12 cellular contexts compared by ENCODE assay signal in the genomic region with DNA sequence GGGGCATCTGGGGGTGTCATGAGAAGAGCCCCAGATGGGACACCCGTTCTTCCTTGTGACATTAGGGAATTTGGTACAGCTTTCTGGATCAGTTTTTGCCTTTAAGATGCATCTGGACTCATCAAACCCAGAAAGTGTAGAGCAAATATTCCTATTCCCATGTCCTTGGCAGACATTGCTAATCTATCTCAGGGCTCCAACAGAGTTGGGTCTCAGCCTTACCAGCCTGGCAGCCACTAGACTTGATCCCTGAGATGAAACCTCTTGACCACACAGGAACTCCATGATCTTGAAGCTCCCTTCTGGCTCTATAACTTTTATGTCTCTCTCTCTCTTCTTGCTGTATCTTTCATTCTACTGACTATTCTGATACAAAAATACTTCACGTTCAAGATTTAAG. TPM values are rescaled to one million over a fixed set of nuclear protein-coding genes. Genes with fewer than 3 reads are reported as not detected.
A peak's percentile ranks its signal among the peaks of the same experiment; 100 is the strongest.
DNase-seq lines count a peak whose midpoint lies in the region; ATAC-seq and TF ChIP-seq lines count a peak whose summit lies in the region.
"Had no signal": no experiment of that assay in that cellular context is flagged by ENCODE, and none has a peak within 500 bp of the region (broad histone marks: within the 10 kb centered on the region; RNA-seq: fewer than 3 reads in every experiment).

No MANE protein-coding gene starts in this region.

- peaks cover 0 to 4% (median 0%) of the 10 kb centered on the region in 5 donors for H3K36me3 Mint-ChIP-seq in naive thymus-derived CD4-positive, alpha-beta T cell

- intact Hi-C loops in left ventricle myocardium inferior (cut with micrococcal nuclease) (loop anchor here (2.0 kb wide), 1 partner anchor 99 kb away; a partner anchor contains a TSS), cardiac septum (cut with DNase I) (loop anchor here (5.0 kb wide), 2 partner anchors 33 to 72 kb away; no protein-coding TSS in a partner anchor), vagina (cut with DNase I) (loop anchor here (2.0 to 5.0 kb wide), 3 partner anchors 31 to 97 kb away; a partner anchor contains a TSS)
- intact Hi-C loops in naive thymus-derived CD4-positive, alpha-beta T cell (cut with micrococcal nuclease), result no loop called here

- H3K36me3 ChIP-seq in left ventricle myocardium inferior (no peaks in the 10 kb centered on the region), parathyroid adenoma (ENCODE audit: control insufficient read depth, insufficient read depth, low read length) (no peaks in the 10 kb centered on the region), vagina (no peaks in the 10 kb centered on the region)
- H3K36me3 ChIP-seq in naive thymus-derived CD4-positive, alpha-beta T cell (ENCODE audit: control insufficient read depth in 2 of 3, insufficient read depth in 3 of 3, low read length in 3 of 3), result no peaks in the 10 kb centered on the region

- no peak overlapping the region for H2AFZ ChIP-seq in parathyroid adenoma

- TF ChIP-seq POLR2A in vagina (IDR thresholded peaks at IDR 0.05), result no peak

- H3K27me3 Mint-ChIP-seq in naive thymus-derived CD4-positive, alpha-beta T cell, result no peaks in the 10 kb centered on the region

- no peak for ATAC-seq in GM18861 (IDR thresholded peaks at IDR 0.05; ENCODE audit: unreplicated experiment)
- ATAC-seq in naive thymus-derived CD4-positive, alpha-beta T cell, result no peak

- CTCF ChIA-PET in naive thymus-derived CD4-positive, alpha-beta T cell (lab: Charles Lee), result no interaction called here

- H3K27ac ChIP-seq in left ventricle myocardium inferior (replicated peaks), result peak overlapping the region; percentile 95
- peak overlapping the region; percentile 55 for H3K27ac ChIP-seq in parathyroid adenoma
- peak overlapping the region; percentile 97 for H3K27ac ChIP-seq in vagina
- H3K27ac ChIP-seq in naive thymus-derived CD4-positive, alpha-beta T cell (ENCODE audit: low read depth, low read length), result no peak overlapping the region
- H3K27ac ChIP-seq: HL-60 had no signal

- H3K4me1 ChIP-seq in left ventricle myocardium inferior (peaks cover 100% of the 10 kb centered on the region), parathyroid adenoma (peaks cover 18% of the 10 kb centered on the region), vagina (peaks cover 98% of the 10 kb centered on the region)
- no peaks in the 10 kb centered on the region for H3K4me1 ChIP-seq in naive thymus-derived CD4-positive, alpha-beta T cell (ENCODE audit: control insufficient read depth in 2 of 2, insufficient read depth in 2 of 2, low read length in 2 of 2)

- no peak overlapping the region for H3K4me3 Mint-ChIP-seq in naive thymus-derived CD4-positive, alpha-beta T cell

- H3K4me1 Mint-ChIP-seq in naive thymus-derived CD4-positive, alpha-beta T cell, result peaks cover 10 to 46% (median 38%) of the 10 kb centered on the region in 7 donors

- no peak overlapping the region for H3K4me2 ChIP-seq in parathyroid adenoma (ENCODE audit: low read length)

- H3K9me3 ChIP-seq in left ventricle myocardium inferior (replicated peaks), result no peaks in the 10 kb centered on the region
- H3K9me3 ChIP-seq in parathyroid adenoma (ENCODE audit: control insufficient read depth, low read length), result no peaks in the 10 kb centered on the region
- H3K9me3 ChIP-seq in vagina, result no peaks in the 10 kb centered on the region
- H3K9me3 ChIP-seq in naive thymus-derived CD4-positive, alpha-beta T cell (ENCODE audit: control insufficient read depth in 2 of 3, low read length in 3 of 3), result no peaks in the 10 kb centered on the region

- H3K4me3 ChIP-seq in left ventricle myocardium inferior (no peak overlapping the region), parathyroid adenoma (ENCODE audit: low read depth, low read length) (no peak overlapping the region), vagina (no peak overlapping the region)
- H3K4me3 ChIP-seq in naive thymus-derived CD4-positive, alpha-beta T cell (ENCODE audit: low read length), result no peak overlapping the region

- H3K27me3 ChIP-seq in left ventricle myocardium inferior (ENCODE audit: low read depth), result no peaks in the 10 kb centered on the region
- no peaks in the 10 kb centered on the region for H3K27me3 ChIP-seq in parathyroid adenoma (ENCODE audit: control insufficient read depth, insufficient read depth, low read length)
- no peaks in the 10 kb centered on the region for H3K27me3 ChIP-seq in vagina
- H3K27me3 ChIP-seq in naive thymus-derived CD4-positive, alpha-beta T cell (ENCODE audit: control insufficient read depth in 2 of 2, insufficient read depth in 2 of 2, low read length in 2 of 2), result no peaks in the 10 kb centered on the region

- H3K9me3 Mint-ChIP-seq in naive thymus-derived CD4-positive, alpha-beta T cell, result no peaks in the 10 kb centered on the region

- POLR2A ChIA-PET in naive thymus-derived CD4-positive, alpha-beta T cell (lab: Charles Lee), result no interaction called here

- H3K27ac Mint-ChIP-seq in naive thymus-derived CD4-positive, alpha-beta T cell, result no peak overlapping the region

- H3K79me2 ChIP-seq in parathyroid adenoma, result peaks cover 5% of the 10 kb centered on the region

- no peak for TF ChIP-seq CTCF in left ventricle myocardium inferior (IDR thresholded peaks at IDR 0.05; ENCODE audit: borderline replicate concordance)
- TF ChIP-seq CTCF in parathyroid adenoma (IDR thresholded peaks at IDR 0.05), result no peak
- TF ChIP-seq CTCF in vagina (IDR thresholded peaks at IDR 0.05), result no peak

- DNase-seq in left ventricle myocardium inferior (no peak), cardiac septum (ENCODE audit: low spot score) (no peak), fibroblast of gingiva (ENCODE audit: low read depth) (peak; percentile 52), vagina (ENCODE audit: extremely low spot score in 2 of 2) (no peak)
- no peak for DNase-seq in stimulated activated CD4-positive, alpha-beta T cell treated with anti-CD3 and anti-CD28 coated beads, Interleukin-4, amount 100 ng/mL, for 24 hours
- DNase-seq in naive thymus-derived CD4-positive, alpha-beta T cell, result no peak
- DNase-seq: activated CD4-positive, CD25-positive, alpha-beta regulatory T cell; DMS153; SIG-M5 had no signal

- H3K9ac ChIP-seq in parathyroid adenoma, result no peak overlapping the region

RNA-seq across cellular contexts. Expression of a gene that starts 35.7 kb away (rescaled TPM):
- total RNA-seq in left ventricle myocardium inferior, result 79.4 TPM
- 76.9 TPM for total RNA-seq in cardiac septum
- 97.2 TPM for total RNA-seq in vagina
- total RNA-seq in naive thymus-derived CD4-positive, alpha-beta T cell, result 10 to 100 TPM; 44.4 to 71.3 (median 53.5) TPM
- 10 to 100 TPM; 18.3 to 18.9 TPM for polyA plus RNA-seq in naive thymus-derived CD4-positive, alpha-beta T cell

Comparison
In these comparisons a context has a peak if more than half of its experiments do, and no peak if none do; other contexts are left out.
1. intact Hi-C loops: an anchor here in left ventricle myocardium inferior (2.0 kb wide), cardiac septum (5.0 kb wide) and vagina (2.0 to 5.0 kb wide); none called in naive thymus-derived CD4-positive, alpha-beta T cell.